10 cellular contexts compared by ENCODE assay signal in the genomic region with DNA sequence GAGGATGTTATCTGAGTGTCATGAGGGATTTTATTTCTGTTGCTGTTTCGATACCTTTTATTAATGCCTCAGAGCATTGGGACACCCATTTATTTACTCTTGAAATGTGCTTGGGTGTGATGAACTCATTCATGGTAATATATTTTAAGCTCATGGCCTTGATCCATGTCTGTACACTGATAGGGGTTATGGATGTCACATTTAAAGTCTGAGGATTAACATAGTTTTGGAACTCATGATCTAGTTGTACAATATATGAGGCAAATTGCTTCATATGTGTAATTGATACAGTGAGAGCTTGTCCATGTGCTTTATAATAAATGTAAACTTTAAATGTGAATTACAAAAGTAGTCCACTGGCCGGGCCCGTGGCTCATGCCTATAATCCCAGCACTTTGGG. TPM values are rescaled to one million over a fixed set of nuclear protein-coding genes. Genes with fewer than 3 reads are reported as not detected.
DNase-seq lines count a peak whose midpoint lies in the region; ATAC-seq, FAIRE-seq and TF ChIP-seq lines count a peak whose summit lies in the region.
"Had no signal": no experiment of that assay in that cellular context is flagged by ENCODE, and none has a peak within 500 bp of the region (broad histone marks: within the 10 kb centered on the region; RNA-seq: fewer than 3 reads in every experiment).

No MANE protein-coding gene starts in this region.

- TF ChIP-seq CTCF in adrenal gland (IDR thresholded peaks at IDR 0.05): no peak
- TF ChIP-seq CTCF in HepG2 (CRISPR knock-in tag; IDR thresholded peaks at IDR 0.05): no peak
- no peak for TF ChIP-seq CTCF in type B pancreatic cell (conservative IDR thresholded peaks at IDR 0.05)

- H3K27me3 Mint-ChIP-seq in activated naive CD4-positive, alpha-beta T cell treated with anti-CD3 and anti-CD28 coated beads for 36 hours (ENCODE audit: low read depth): no peaks in the 10 kb centered on the region
- no peaks in the 10 kb centered on the region for H3K27me3 Mint-ChIP-seq in type B pancreatic cell

- WGBS in adrenal gland, 4 donors: 58 to 71% (median 62%) methylated on average over 3 of the region's 3 CpGs
- WGBS in HepG2 (ENCODE audit: low lambda C conversion rate): 83% methylated on average over 3 of the region's 3 CpGs

- no peak overlapping the region for H2AFZ ChIP-seq in HepG2 (ENCODE audit: low read length)

- FAIRE-seq in HepG2 (lab: Jason Lieb, UNC): no peak

- no peak for TF ChIP-seq EP300 in HepG2 (IDR thresholded peaks at IDR 0.05; ENCODE audit: low read depth in 2 of 2, low read length in 2 of 2)
- TF ChIP-seq EP300 in HepG2 (CRISPR knock-in tag; IDR thresholded peaks at IDR 0.05; ENCODE audit: borderline replicate concordance): no peak

- no peak for DNase-seq in activated naive CD4-positive, alpha-beta T cell treated with anti-CD3 and anti-CD28 coated beads for 36 hours
- DNase-seq in activated naive CD4-positive, alpha-beta T cell treated with anti-CD3 and anti-CD28 coated beads, Interleukin-2, amount 50 U/mL, for 16 hours: no peak
- DNase-seq in adrenal gland (no peak), HepG2 (ENCODE audit: low spot score) (no peak), type B pancreatic cell (ENCODE audit: extremely low spot score, unreplicated experiment) (no peak), NCI-H526 treated with DMSO at 0.1 percent for 48 hours (lab: John Stamatoyannopoulos, UW) (no peak)
- no peak for DNase-seq in stimulated activated CD8-positive, alpha-beta memory T cell treated with anti-CD3 and anti-CD28 coated beads, Interleukin-4, amount 100 ng/mL, for 48 hours
- DNase-seq: RPMI8226 had no signal

- peak overlapping the region; percentile 95; the same call in 1 of the 2 replicates for H3K9ac ChIP-seq in HepG2 (ENCODE audit: insufficient read depth, low read depth, low read length)

- peak overlapping the region in 3 of 5 donors; percentile 93 to 99 (median 97) for H3K27ac ChIP-seq in adrenal gland
- H3K27ac ChIP-seq in HepG2 (ENCODE audit: extremely low read length, insufficient read depth, low read length): peak overlapping the region; percentile 85

- H3K36me3 Mint-ChIP-seq in activated naive CD4-positive, alpha-beta T cell treated with anti-CD3 and anti-CD28 coated beads for 36 hours (ENCODE audit: low read depth): peaks cover 3% of the 10 kb centered on the region
- H3K36me3 Mint-ChIP-seq in type B pancreatic cell: peaks cover 6% of the 10 kb centered on the region

- CTCF ChIA-PET in activated naive CD4-positive, alpha-beta T cell treated with anti-CD3 and anti-CD28 coated beads for 36 hours (lab: Charles Lee): no interaction called here
- CTCF ChIA-PET in HepG2 (lab: Yijun Ruan, JAX; ENCODE audit: low intra/inter-chr PET ratio, low total read pairs): no interaction called here

- no peaks in the 10 kb centered on the region for H3K9me3 Mint-ChIP-seq in activated naive CD4-positive, alpha-beta T cell treated with anti-CD3 and anti-CD28 coated beads for 36 hours
- H3K9me3 Mint-ChIP-seq in type B pancreatic cell: no peaks in the 10 kb centered on the region
- H3K9me3 Mint-ChIP-seq: CD14-positive monocyte had no signal

- TF ChIP-seq POLR2A in adrenal gland (IDR thresholded peaks at IDR 0.05): no peak
- TF ChIP-seq POLR2A in HepG2 (IDR thresholded peaks at IDR 0.05; ENCODE audit: insufficient read depth in 1 of 2, low read depth in 2 of 2, low read length in 2 of 2): no peak

- no peak for TF ChIP-seq RAD21 in HepG2 (CRISPR knock-in tag; IDR thresholded peaks at IDR 0.05)

- H3K4me3 Mint-ChIP-seq in activated naive CD4-positive, alpha-beta T cell treated with anti-CD3 and anti-CD28 coated beads for 36 hours: peak overlapping the region; percentile 43
- peak overlapping the region; percentile 96 for H3K4me3 Mint-ChIP-seq in type B pancreatic cell

- H3K4me3 ChIP-seq in adrenal gland (peak overlapping the region in 1 of 4 donors; percentile 97), HepG2 (replicated peaks in 1 of 3; ENCODE audit: insufficient read depth in 1 of 3, low read depth in 2 of 3, low read length in 3 of 3) (peak overlapping the region; percentile 74 to 100 (median 92); a peak in 5 of 6 replicates)

- intact Hi-C loops in activated naive CD4-positive, alpha-beta T cell treated with anti-CD3 and anti-CD28 coated beads for 36 hours (cut with micrococcal nuclease): loop anchor here (2.0 to 5.0 kb wide), 2 partner anchors 18 to 1767 kb away; partner anchors contain the start of gene BUB3
- intact Hi-C loops in adrenal gland (cut with DNase I): no loop called here
- intact Hi-C loops in HepG2 (cut with micrococcal nuclease; ENCODE audit: unreplicated experiment): loop anchor here (5.0 to 10.0 kb wide), 2 partner anchors 57 to 124 kb away; partner anchors contain the start of gene EEF1AKMT2

- H3K79me2 ChIP-seq in HepG2 (ENCODE audit: insufficient read depth, low read length): peaks cover 67% of the 10 kb centered on the region

- H3K36me3 ChIP-seq in adrenal gland (replicated peaks in 1 of 2) (peaks cover 0 to 4% of the 10 kb centered on the region in 2 donors), HepG2 (replicated peaks in 1 of 2; ENCODE audit: control insufficient read depth in 1 of 2, insufficient read depth in 2 of 2, low read length in 2 of 2) (peaks cover 0 to 6% of the 10 kb centered on the region in 2 experiments; a peak in 2 of 5 replicates)

- H3K4me1 Mint-ChIP-seq in activated naive CD4-positive, alpha-beta T cell treated with anti-CD3 and anti-CD28 coated beads for 36 hours (ENCODE audit: low read depth): peaks cover 34% of the 10 kb centered on the region
- peaks cover 23% of the 10 kb centered on the region for H3K4me1 Mint-ChIP-seq in type B pancreatic cell (ENCODE audit: unreplicated experiment)

- POLR2A ChIA-PET in HepG2 (lab: Yijun Ruan, JAX): no interaction called here

- peak overlapping the region; percentile 85 for H3K4me2 ChIP-seq in HepG2 (ENCODE audit: low read depth, low read length)

- in situ Hi-C loops in HepG2 (cut with HindIII; ENCODE audit: extremely low pct_ligation_motif_present, low pct_unique_long_range_greater_than_20kb): no loop called here

- H3K27me3 ChIP-seq in adrenal gland: no peaks in the 10 kb centered on the region
- H3K27me3 ChIP-seq in HepG2 (ENCODE audit: control insufficient read depth in 1 of 2, insufficient read depth in 2 of 2, low read length in 2 of 2): no peaks in the 10 kb centered on the region; a peak in 2 of 5 replicates

- peak overlapping the region; percentile 8 for H3K27ac Mint-ChIP-seq in activated naive CD4-positive, alpha-beta T cell treated with anti-CD3 and anti-CD28 coated beads for 36 hours
- peak overlapping the region; percentile 96 for H3K27ac Mint-ChIP-seq in type B pancreatic cell

- no peaks in the 10 kb centered on the region for H3K9me3 ChIP-seq in adrenal gland (replicated peaks in 1 of 3)
- no peaks in the 10 kb centered on the region for H3K9me3 ChIP-seq in HepG2 (ENCODE audit: low read length)

- ATAC-seq in HepG2 (no peak), HG02678 (IDR thresholded peaks at IDR 0.05; ENCODE audit: unreplicated experiment) (no peak)

- no TSS peak for BruUV-seq in HepG2 (replicated peaks; lab: Mats Ljungman, UMichigan)

- H3K4me1 ChIP-seq in adrenal gland (replicated peaks in 1 of 2) (peaks cover 10 to 44% of the 10 kb centered on the region in 2 donors), HepG2 (ENCODE audit: insufficient read depth, low read length) (peaks cover 28% of the 10 kb centered on the region)

- peaks cover 52% of the 10 kb centered on the region for H4K20me1 ChIP-seq in HepG2 (ENCODE audit: insufficient read depth, low read length)

TF ChIP-seq in HepG2, 621 proteins besides CTCF, POLR2A, EP300 and RAD21:
- no peak for TF ChIP-seq ZFAT (CRISPR knock-in tag; conservative IDR thresholded peaks at IDR 0.05)
- peak; percentile 22; the same call in 1 of the 2 replicates for TF ChIP-seq CEBPB (IDR thresholded peaks at IDR 0.05; ENCODE audit: borderline replicate concordance, low read depth, low read length)

RNA-seq across cellular contexts. Expression of gene ZRANB1, which starts 23.0 kb away (rescaled TPM):
- total RNA-seq in activated naive CD4-positive, alpha-beta T cell treated with anti-CD3 and anti-CD28 coated beads for 36 hours: 10 to 100 TPM; 10.1 to 10.8 TPM
- 10 to 100 TPM; 23.0 to 64.7 (median 41.9) TPM for total RNA-seq in adrenal gland
- 10 to 100 TPM; 20.2 to 30.4 (median 23.6) TPM for polyA plus RNA-seq in adrenal gland
- total RNA-seq in HepG2 (2016; rRNA removed; fragmentation: Illumina TruSeq; extraction: Trizol): 19.6 and 20.7 TPM in 2 replicates
- 38.1 and 44.9 TPM in 2 replicates for total RNA-seq in HepG2 (2016; cell fraction: cytosol; rRNA removed; fragmentation: Illumina TruSeq; extraction: Trizol; ENCODE audit: low read depth)
- 19.4 and 21.1 TPM in 2 replicates for total RNA-seq in HepG2 (2016; cell fraction: insoluble cytoplasmic fraction; rRNA removed; fragmentation: Illumina TruSeq; extraction: Trizol)
- total RNA-seq in HepG2 (2016; cell fraction: membrane; rRNA removed; fragmentation: Illumina TruSeq; extraction: Trizol): 26.2 and 28.8 TPM in 2 replicates
- 22.1 and 22.3 TPM in 2 replicates for total RNA-seq in HepG2 (2016; cell fraction: nucleus; rRNA removed; fragmentation: Illumina TruSeq; extraction: Trizol)
- 9.6 and 10.3 TPM in 2 replicates for polyA plus RNA-seq in HepG2 (2011; rRNA removed)
- 5.2 and 8.8 TPM in 2 replicates for polyA plus RNA-seq in HepG2 (2011; cell fraction: cytosol; rRNA removed)
- polyA plus RNA-seq in HepG2 (2011; cell fraction: nucleus; rRNA removed): 4.3 and 5.7 TPM in 2 replicates
- polyA plus RNA-seq in HepG2 (2012): 13.8 and 15.9 TPM in 2 replicates
- polyA plus RNA-seq in HepG2 (2016; cell fraction: cytosol; fragmentation: Illumina TruSeq; extraction: Trizol; ENCODE audit: low read depth): 2.2 and 2.6 TPM in 2 replicates
- polyA plus RNA-seq in HepG2 (2016; cell fraction: insoluble cytoplasmic fraction; fragmentation: Illumina TruSeq; extraction: Trizol; ENCODE audit: low read depth): 15.8 and 16.5 TPM in 2 replicates
- 7.6 and 8.4 TPM in 2 replicates for polyA plus RNA-seq in HepG2 (2016; cell fraction: membrane; fragmentation: Illumina TruSeq; extraction: Trizol; ENCODE audit: low read depth)
- polyA plus RNA-seq in HepG2 (2016; cell fraction: nucleus; fragmentation: Illumina TruSeq; extraction: Trizol; ENCODE audit: insufficient read depth, low read depth): 18.8 and 21.5 TPM in 2 replicates
- 14.9 and 19.7 TPM in 2 replicates for polyA minus RNA-seq in HepG2 (2011; rRNA and poly(A)+ RNA removed; ENCODE audit: low replicate concordance)
- polyA minus RNA-seq in HepG2 (2011; cell fraction: cytosol; rRNA and poly(A)+ RNA removed): 15.5 and 21.6 TPM in 2 replicates
- 30.3 and 31.8 TPM in 2 replicates for polyA minus RNA-seq in HepG2 (2011; cell fraction: nucleus; rRNA and poly(A)+ RNA removed)
- 18.8 and 24.5 TPM in 2 replicates for total RNA-seq in type B pancreatic cell (ENCODE audit: low replicate concordance)

Comparison
In these comparisons a context has a peak if more than half of its experiments do, and no peak if none do; other contexts are left out.
1. intact Hi-C loops: an anchor here in activated naive CD4-positive, alpha-beta T cell treated with anti-CD3 and anti-CD28 coated beads for 36 hours (2.0 to 5.0 kb wide) and HepG2 (5.0 to 10.0 kb wide); none called in adrenal gland.